Comparison of ENCODE assay signal across 1 cellular context in the genomic region with DNA sequence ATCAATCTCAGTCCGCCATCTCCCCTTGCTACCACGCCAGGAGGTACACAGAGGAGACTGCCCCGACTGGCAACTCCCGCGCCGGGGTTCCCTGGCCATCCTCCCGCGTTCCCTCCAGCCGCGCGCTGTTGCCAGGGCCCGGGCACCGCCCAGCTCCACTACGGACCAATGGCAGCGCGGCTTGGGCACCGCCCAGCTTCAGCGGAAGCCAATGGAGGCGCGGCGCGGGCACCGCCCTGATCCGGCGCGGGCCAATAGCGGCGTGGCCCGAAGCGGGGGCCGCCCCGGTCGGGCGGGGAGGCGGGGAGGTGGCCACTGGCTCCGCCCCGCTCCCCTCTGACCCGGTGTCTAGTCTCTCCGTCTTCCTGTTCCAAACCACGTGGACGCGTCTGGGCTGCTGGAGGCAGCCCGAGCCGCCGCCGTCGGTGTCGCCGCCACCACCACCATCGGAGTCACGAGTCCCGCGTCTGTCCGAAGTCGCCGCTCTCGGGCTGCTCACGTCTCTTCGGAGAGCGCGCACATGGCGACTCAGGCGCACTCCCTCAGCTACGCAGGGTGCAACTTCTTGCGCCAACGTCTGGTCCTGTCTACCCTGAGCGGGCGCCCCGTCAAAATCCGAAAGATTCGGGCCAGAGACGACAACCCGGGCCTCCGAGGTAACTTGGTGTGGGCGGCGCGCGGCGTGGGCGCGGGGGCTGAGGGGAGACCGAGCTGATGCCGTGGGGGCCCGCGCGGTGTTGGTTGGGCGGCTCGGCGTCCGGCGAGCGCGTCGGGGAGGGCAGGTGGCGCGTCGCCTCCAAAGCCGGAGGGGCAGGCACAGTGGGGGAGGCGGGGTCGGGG.
A peak's percentile ranks its signal among the peaks of the same experiment; 100 is the strongest.
TF ChIP-seq lines count a peak whose summit lies in the region.

Gene RCL1 (plus strand): TSS at position 373 of the 840 bp plus-strand sequence. CDS start 148 bp downstream, at position 521.

TF ChIP-seq in HEK293, 187 proteins besides CTCF, POLR2A, EP300 and RAD21 (continued from another document and continues in another):
- 0 out of 2 replicates have a peak, but pooled peaks have one; percentile 25 for TF ChIP-seq ZNF324 (tag by site-specific recombination; IDR thresholded peaks at IDR 0.05)
- peak; percentile 41; the same call in 1 of the 2 replicates for TF ChIP-seq ZFP37 (tag by site-specific recombination; IDR thresholded peaks at IDR 0.05)
- peak; percentile 47 for TF ChIP-seq ZNF600 (tag by site-specific recombination; IDR thresholded peaks at IDR 0.05)
- TF ChIP-seq ZNF544 (tag by site-specific recombination; IDR thresholded peaks at IDR 0.05), result no peak
- peak; percentile 75 for TF ChIP-seq SP3 (tag by site-specific recombination; IDR thresholded peaks at IDR 0.05)
- TF ChIP-seq ZNF530 (tag by site-specific recombination; IDR thresholded peaks at IDR 0.05; ENCODE audit: low read depth), result no peak
- TF ChIP-seq, protein P1, sequence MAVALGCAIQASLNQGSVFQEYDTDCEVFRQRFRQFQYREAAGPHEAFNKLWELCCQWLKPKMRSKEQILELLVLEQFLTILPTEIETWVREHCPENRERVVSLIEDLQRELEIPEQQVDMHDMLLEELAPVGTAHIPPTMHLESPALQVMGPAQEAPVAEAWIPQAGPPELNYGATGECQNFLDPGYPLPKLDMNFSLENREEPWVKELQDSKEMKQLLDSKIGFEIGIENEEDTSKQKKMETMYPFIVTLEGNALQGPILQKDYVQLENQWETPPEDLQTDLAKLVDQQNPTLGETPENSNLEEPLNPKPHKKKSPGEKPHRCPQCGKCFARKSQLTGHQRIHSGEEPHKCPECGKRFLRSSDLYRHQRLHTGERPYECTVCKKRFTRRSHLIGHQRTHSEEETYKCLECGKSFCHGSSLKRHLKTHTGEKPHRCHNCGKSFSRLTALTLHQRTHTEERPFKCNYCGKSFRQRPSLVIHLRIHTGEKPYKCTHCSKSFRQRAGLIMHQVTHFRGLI (tag by site-specific recombination; IDR thresholded peaks at IDR 0.05), result peak; percentile 93
- no peak for TF ChIP-seq ZNF302 (tag by site-specific recombination; IDR thresholded peaks at IDR 0.05; ENCODE audit: low read depth)
- peak; percentile 41; the same call in 1 of the 2 replicates for TF ChIP-seq ZXDB (tag by site-specific recombination; IDR thresholded peaks at IDR 0.05)
- TF ChIP-seq ZNF664 (tag by site-specific recombination; IDR thresholded peaks at IDR 0.05), result no peak
- peak; percentile 86 for TF ChIP-seq ZNF366 (tag by site-specific recombination; conservative IDR thresholded peaks at IDR 0.05)
- TF ChIP-seq, protein P2, sequence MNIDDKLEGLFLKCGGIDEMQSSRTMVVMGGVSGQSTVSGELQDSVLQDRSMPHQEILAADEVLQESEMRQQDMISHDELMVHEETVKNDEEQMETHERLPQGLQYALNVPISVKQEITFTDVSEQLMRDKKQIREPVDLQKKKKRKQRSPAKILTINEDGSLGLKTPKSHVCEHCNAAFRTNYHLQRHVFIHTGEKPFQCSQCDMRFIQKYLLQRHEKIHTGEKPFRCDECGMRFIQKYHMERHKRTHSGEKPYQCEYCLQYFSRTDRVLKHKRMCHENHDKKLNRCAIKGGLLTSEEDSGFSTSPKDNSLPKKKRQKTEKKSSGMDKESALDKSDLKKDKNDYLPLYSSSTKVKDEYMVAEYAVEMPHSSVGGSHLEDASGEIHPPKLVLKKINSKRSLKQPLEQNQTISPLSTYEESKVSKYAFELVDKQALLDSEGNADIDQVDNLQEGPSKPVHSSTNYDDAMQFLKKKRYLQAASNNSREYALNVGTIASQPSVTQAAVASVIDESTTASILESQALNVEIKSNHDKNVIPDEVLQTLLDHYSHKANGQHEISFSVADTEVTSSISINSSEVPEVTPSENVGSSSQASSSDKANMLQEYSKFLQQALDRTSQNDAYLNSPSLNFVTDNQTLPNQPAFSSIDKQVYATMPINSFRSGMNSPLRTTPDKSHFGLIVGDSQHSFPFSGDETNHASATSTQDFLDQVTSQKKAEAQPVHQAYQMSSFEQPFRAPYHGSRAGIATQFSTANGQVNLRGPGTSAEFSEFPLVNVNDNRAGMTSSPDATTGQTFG (tag by site-specific recombination; IDR thresholded peaks at IDR 0.05; ENCODE audit: borderline replicate concordance), result no peak
- peak; percentile 38; the same call in 1 of the 2 replicates for TF ChIP-seq ZEB2 (tag by site-specific recombination; IDR thresholded peaks at IDR 0.05)
- 0 out of 2 replicates have a peak, but pooled peaks have one; percentile 16 for TF ChIP-seq ZNF24 (tag by site-specific recombination; IDR thresholded peaks at IDR 0.05)
- no peak for TF ChIP-seq GLI4 (tag by site-specific recombination; IDR thresholded peaks at IDR 0.05)
- TF ChIP-seq ZNF202 (tag by site-specific recombination; IDR thresholded peaks at IDR 0.05; ENCODE audit: borderline replicate concordance), result no peak
- no peak for TF ChIP-seq ZNF596 (tag by site-specific recombination; IDR thresholded peaks at IDR 0.05)
- no peak for TF ChIP-seq ZNF132 (tag by site-specific recombination; IDR thresholded peaks at IDR 0.05; ENCODE audit: borderline replicate concordance)
- TF ChIP-seq ZSCAN23 (tag by site-specific recombination; IDR thresholded peaks at IDR 0.05), result peak; percentile 25; the same call in 1 of the 2 replicates
- peak; percentile 61; the same call in 1 of the 2 replicates for TF ChIP-seq ZNF335 (tag by site-specific recombination; conservative IDR thresholded peaks at IDR 0.05)
- no peak for TF ChIP-seq ZBTB44 (tag by site-specific recombination; IDR thresholded peaks at IDR 0.05)
- TF ChIP-seq TRIM28 (IDR thresholded peaks at IDR 0.05; ENCODE audit: borderline replicate concordance, low read length), result peak; percentile 60; the same call in 1 of the 2 replicates
- TF ChIP-seq SP2 (tag by site-specific recombination; IDR thresholded peaks at IDR 0.05), result peak; percentile 84
- TF ChIP-seq, protein P3, sequence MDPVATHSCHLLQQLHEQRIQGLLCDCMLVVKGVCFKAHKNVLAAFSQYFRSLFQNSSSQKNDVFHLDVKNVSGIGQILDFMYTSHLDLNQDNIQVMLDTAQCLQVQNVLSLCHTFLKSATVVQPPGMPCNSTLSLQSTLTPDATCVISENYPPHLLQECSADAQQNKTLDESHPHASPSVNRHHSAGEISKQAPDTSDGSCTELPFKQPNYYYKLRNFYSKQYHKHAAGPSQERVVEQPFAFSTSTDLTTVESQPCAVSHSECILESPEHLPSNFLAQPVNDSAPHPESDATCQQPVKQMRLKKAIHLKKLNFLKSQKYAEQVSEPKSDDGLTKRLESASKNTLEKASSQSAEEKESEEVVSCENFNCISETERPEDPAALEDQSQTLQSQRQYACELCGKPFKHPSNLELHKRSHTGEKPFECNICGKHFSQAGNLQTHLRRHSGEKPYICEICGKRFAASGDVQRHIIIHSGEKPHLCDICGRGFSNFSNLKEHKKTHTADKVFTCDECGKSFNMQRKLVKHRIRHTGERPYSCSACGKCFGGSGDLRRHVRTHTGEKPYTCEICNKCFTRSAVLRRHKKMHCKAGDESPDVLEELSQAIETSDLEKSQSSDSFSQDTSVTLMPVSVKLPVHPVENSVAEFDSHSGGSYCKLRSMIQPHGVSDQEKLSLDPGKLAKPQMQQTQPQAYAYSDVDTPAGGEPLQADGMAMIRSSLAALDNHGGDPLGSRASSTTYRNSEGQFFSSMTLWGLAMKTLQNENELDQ (tag by site-specific recombination; IDR thresholded peaks at IDR 0.05; ENCODE audit: low read depth), result no peak
- no peak for TF ChIP-seq ZNF211 (tag by site-specific recombination; IDR thresholded peaks at IDR 0.05; ENCODE audit: low read depth)
- TF ChIP-seq ZNF555 (tag by site-specific recombination; conservative IDR thresholded peaks at IDR 0.05), result no peak
- peak; percentile 91 for TF ChIP-seq ZNF777 (tag by site-specific recombination; IDR thresholded peaks at IDR 0.05; ENCODE audit: borderline replicate concordance)
- TF ChIP-seq PRDM10 (tag by site-specific recombination; IDR thresholded peaks at IDR 0.05), result peak; percentile 77; the same call in 1 of the 2 replicates
- TF ChIP-seq GLIS2 (tag by site-specific recombination; IDR thresholded peaks at IDR 0.05), result peak; percentile 86
- TF ChIP-seq ZBTB26 (tag by site-specific recombination; optimal IDR thresholded peaks at IDR 0.05), result peak; percentile 93
- TF ChIP-seq ZNF391 (tag by site-specific recombination; IDR thresholded peaks at IDR 0.05; ENCODE audit: borderline replicate concordance, low read depth), result no peak
- TF ChIP-seq, protein P4, sequence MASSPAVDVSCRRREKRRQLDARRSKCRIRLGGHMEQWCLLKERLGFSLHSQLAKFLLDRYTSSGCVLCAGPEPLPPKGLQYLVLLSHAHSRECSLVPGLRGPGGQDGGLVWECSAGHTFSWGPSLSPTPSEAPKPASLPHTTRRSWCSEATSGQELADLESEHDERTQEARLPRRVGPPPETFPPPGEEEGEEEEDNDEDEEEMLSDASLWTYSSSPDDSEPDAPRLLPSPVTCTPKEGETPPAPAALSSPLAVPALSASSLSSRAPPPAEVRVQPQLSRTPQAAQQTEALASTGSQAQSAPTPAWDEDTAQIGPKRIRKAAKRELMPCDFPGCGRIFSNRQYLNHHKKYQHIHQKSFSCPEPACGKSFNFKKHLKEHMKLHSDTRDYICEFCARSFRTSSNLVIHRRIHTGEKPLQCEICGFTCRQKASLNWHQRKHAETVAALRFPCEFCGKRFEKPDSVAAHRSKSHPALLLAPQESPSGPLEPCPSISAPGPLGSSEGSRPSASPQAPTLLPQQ (tag by site-specific recombination; IDR thresholded peaks at IDR 0.05), result peak; percentile 43
- 0 out of 2 replicates have a peak, but pooled peaks have one; percentile 53 for TF ChIP-seq KLF8 (tag by site-specific recombination; IDR thresholded peaks at IDR 0.05)
- no peak for TF ChIP-seq HOXD13 (CRISPR knock-in tag; IDR thresholded peaks at IDR 0.05; ENCODE audit: borderline replicate concordance)
- TF ChIP-seq, protein P5, sequence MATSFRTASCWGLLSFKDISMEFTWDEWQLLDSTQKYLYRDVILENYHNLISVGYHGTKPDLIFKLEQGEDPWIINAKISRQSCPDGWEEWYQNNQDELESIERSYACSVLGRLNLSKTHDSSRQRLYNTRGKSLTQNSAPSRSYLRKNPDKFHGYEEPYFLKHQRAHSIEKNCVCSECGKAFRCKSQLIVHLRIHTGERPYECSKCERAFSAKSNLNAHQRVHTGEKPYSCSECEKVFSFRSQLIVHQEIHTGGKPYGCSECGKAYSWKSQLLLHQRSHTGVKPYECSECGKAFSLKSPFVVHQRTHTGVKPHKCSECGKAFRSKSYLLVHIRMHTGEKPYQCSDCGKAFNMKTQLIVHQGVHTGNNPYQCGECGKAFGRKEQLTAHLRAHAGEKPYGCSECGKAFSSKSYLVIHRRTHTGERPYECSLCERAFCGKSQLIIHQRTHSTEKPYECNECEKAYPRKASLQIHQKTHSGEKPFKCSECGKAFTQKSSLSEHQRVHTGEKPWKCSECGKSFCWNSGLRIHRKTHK (tag by site-specific recombination; IDR thresholded peaks at IDR 0.05), result no peak
